In genomic region chr14:75274045-75274898, GRCh38 we compare ENCODE assay signal across 10 cellular contexts. TPM values are rescaled to one million over a fixed set of nuclear protein-coding genes. Genes with fewer than 3 reads are reported as not detected.
DNase-seq lines count a peak whose midpoint lies in the region; ATAC-seq and TF ChIP-seq lines count a peak whose summit lies in the region.
"Had no signal": no experiment of that assay in that cellular context is flagged by ENCODE, and none has a peak within 500 bp of the region (broad histone marks: within the 10 kb centered on the region; RNA-seq: fewer than 3 reads in every experiment).

No MANE protein-coding gene starts in this region.

- peak overlapping the region; percentile 34; the same call in 1 of the 2 replicates for H3K4me2 ChIP-seq in OCI-LY7 (ENCODE audit: low read length)

- peak overlapping the region; percentile 14 for H3K4me3 Mint-ChIP-seq in central memory CD8-positive, alpha-beta T cell
- H3K4me3 Mint-ChIP-seq in naive B cell: peak overlapping the region; percentile 43 to 91 (median 80)

- BruUV-seq in OCI-LY7 (replicated peaks; lab: Mats Ljungman, UMichigan): no TSS peak

- intact Hi-C loops in OCI-LY7 (cut with micrococcal nuclease; ENCODE audit: unreplicated experiment): no loop called here

- H3K27me3 Mint-ChIP-seq in central memory CD8-positive, alpha-beta T cell: peaks cover 5% of the 10 kb centered on the region
- H3K27me3 Mint-ChIP-seq in naive B cell: peaks cover 2 to 29% (median 8%) of the 10 kb centered on the region in 3 donors

- no peaks in the 10 kb centered on the region for H3K9me3 Mint-ChIP-seq in central memory CD8-positive, alpha-beta T cell
- peaks cover 0 to 3% (median 0%) of the 10 kb centered on the region in 7 donors for H3K9me3 Mint-ChIP-seq in naive B cell

- no peak for DNase-seq in OCI-LY7 (ENCODE audit: low spot score)
- DNase-seq in central memory CD8-positive, alpha-beta T cell (ENCODE audit: low spot score in 2 of 2): no peak
- DNase-seq in naive B cell: no peak
- no peak for DNase-seq in tibial nerve (ENCODE audit: low spot score in 2 of 2)
- no peak for DNase-seq in stimulated activated CD4-positive, alpha-beta T cell treated with anti-CD3 and anti-CD28 coated beads, Interleukin-1b, Interleukin-23, amount 100 ng/mL, for 48 hours
- DNase-seq: activated naive CD4-positive, alpha-beta T cell; NCI-H146; NCI-H82 had no signal

- H3K36me3 Mint-ChIP-seq in central memory CD8-positive, alpha-beta T cell (ENCODE audit: insufficient read depth): peaks cover 30% of the 10 kb centered on the region
- peaks cover 0 to 3% of the 10 kb centered on the region in 2 donors for H3K36me3 Mint-ChIP-seq in naive B cell

- 73 to 77% methylated on average over 6 of the region's 6 CpGs for WGBS in tibial nerve, 2 donors

- POLR2A ChIA-PET in OCI-LY7 (lab: Charles Lee): interaction anchor here (0.6 kb wide), 1 partner anchor 10 kb away, joined by 4 read pairs; no protein-coding TSS in a partner anchor

- H3K27ac ChIP-seq in OCI-LY7 (ENCODE audit: low read depth, low read length, poor library complexity, severe bottlenecking) (no peak overlapping the region), tibial nerve (peak overlapping the region in 3 of 4 donors; percentile 61 to 100 (median 96))

- ATAC-seq in central memory CD8-positive, alpha-beta T cell (replicated peaks; ENCODE audit: extremely low read depth, poor library complexity, severe bottlenecking): no peak
- no peak for ATAC-seq in naive B cell (ENCODE audit: low read depth in 2 of 2)
- ATAC-seq in GM19463 (IDR thresholded peaks at IDR 0.05; ENCODE audit: unreplicated experiment): no peak
- no peak for ATAC-seq in GM21360 (IDR thresholded peaks at IDR 0.05; ENCODE audit: unreplicated experiment)

- H3K27ac Mint-ChIP-seq in central memory CD8-positive, alpha-beta T cell (ENCODE audit: low read depth): peak overlapping the region; percentile 98
- H3K27ac Mint-ChIP-seq in naive B cell: peak overlapping the region; percentile 97 to 100 (median 98)

- no peaks in the 10 kb centered on the region for H3K79me2 ChIP-seq in OCI-LY7 (ENCODE audit: insufficient read depth, low read depth, low read length)

- no peaks in the 10 kb centered on the region for H3K36me3 ChIP-seq in OCI-LY7 (ENCODE audit: insufficient read depth, low read length)
- peaks cover 0 to 3% (median 0%) of the 10 kb centered on the region in 3 donors for H3K36me3 ChIP-seq in tibial nerve

- H3K9me3 ChIP-seq in OCI-LY7 (ENCODE audit: low read length) (no peaks in the 10 kb centered on the region), tibial nerve (no peaks in the 10 kb centered on the region)

- H3K9me2 ChIP-seq in OCI-LY7 (ENCODE audit: insufficient read depth, low read length): no peaks in the 10 kb centered on the region

- peak in 1 of 2 donors; percentile 25 for TF ChIP-seq EP300 in tibial nerve (IDR thresholded peaks at IDR 0.05)

- H3K4me3 ChIP-seq in OCI-LY7 (ENCODE audit: low read depth, low read length, poor library complexity, severe bottlenecking) (no peak overlapping the region), tibial nerve (no peak overlapping the region)

- H3K4me1 ChIP-seq in OCI-LY7 (ENCODE audit: insufficient read depth, low read length, poor library complexity, severe bottlenecking) (peaks cover 28% of the 10 kb centered on the region), tibial nerve (peaks cover 0 to 47% (median 38%) of the 10 kb centered on the region in 4 donors)

- TF ChIP-seq CTCF in OCI-LY7 (conservative IDR thresholded peaks at IDR 0.05; ENCODE audit: low read length): no peak
- peak in 1 of 5 experiments; percentile 8 for TF ChIP-seq CTCF in tibial nerve (IDR thresholded peaks at IDR 0.05)

- CTCF ChIA-PET in OCI-LY7 (lab: Charles Lee; ENCODE audit: unreplicated experiment): no interaction called here

- no peaks in the 10 kb centered on the region for H3K27me3 ChIP-seq in tibial nerve

- no peaks in the 10 kb centered on the region for H4K20me1 ChIP-seq in OCI-LY7 (ENCODE audit: insufficient read depth, low read length)

- H2AFZ ChIP-seq in OCI-LY7 (ENCODE audit: low read length): no peak overlapping the region

- H3K4me1 Mint-ChIP-seq in central memory CD8-positive, alpha-beta T cell: peaks cover 46% of the 10 kb centered on the region
- H3K4me1 Mint-ChIP-seq in naive B cell: peaks cover 36 to 59% (median 48%) of the 10 kb centered on the region in 3 donors

- TF ChIP-seq POLR2A in tibial nerve (IDR thresholded peaks at IDR 0.05): no peak

RNA-seq across cellular contexts. Expression of gene FOS, which starts 4.4 kb away (rescaled TPM):
- total RNA-seq in OCI-LY7 (2014; rRNA removed; shearing (Covaris generic)): 12.4 and 16.9 TPM in 2 replicates
- total RNA-seq in OCI-LY7 (2022): 3.3 and 4.6 TPM in 2 replicates
- polyA plus RNA-seq in naive B cell (ENCODE audit: low read depth in 6 of 6): 1,000 to 10,000 TPM in 5 of 6 donors, 100 to 1,000 TPM in 1; 863 to 3,933 (median 2,927) TPM
- 1,000 to 10,000 TPM in 1 of 4 donors, 100 to 1,000 TPM in 3; 373 to 1,352 (median 619) TPM for total RNA-seq in tibial nerve

Comparison
In these comparisons a context has a peak if more than half of its experiments do, and no peak if none do; other contexts are left out.
1. RNA of gene FOS, which starts 4.4 kb away (total RNA-seq): 373 to 1,352 TPM in tibial nerve; 3.3 to 16.9 TPM in OCI-LY7; every median in the first group is over 10 times any median in the second.